In the genomic region with DNA sequence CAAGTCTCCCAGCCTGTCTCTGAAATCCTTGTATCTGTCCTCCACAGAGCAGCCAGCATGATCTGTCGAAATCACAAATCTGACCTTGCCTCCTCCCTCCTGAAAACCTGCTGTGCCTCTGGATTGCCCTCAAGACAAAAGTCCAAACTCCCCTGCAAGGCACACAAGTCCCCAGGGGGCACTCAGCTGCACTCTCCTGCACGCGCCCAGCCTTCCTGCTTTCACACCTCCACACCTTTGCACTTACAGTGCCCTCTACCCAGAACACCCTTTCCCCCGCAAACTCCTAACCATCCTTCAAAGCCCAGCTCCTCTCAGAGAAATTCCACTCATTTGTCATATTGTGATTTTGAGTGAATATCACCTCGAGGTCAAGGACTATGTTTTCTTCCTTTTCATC, we compare ENCODE assay signal across 12 cellular contexts.
"Had no signal": no experiment of that assay in that cellular context is flagged by ENCODE, and none has a peak within 500 bp of the region (broad histone marks: within the 10 kb centered on the region; RNA-seq: fewer than 3 reads in every experiment).

No MANE protein-coding gene starts in this region.

- H3K27ac ChIP-seq: esophagus muscularis mucosa had no signal

- H3K36me3 ChIP-seq: esophagus muscularis mucosa had no signal

- H3K4me1 ChIP-seq: esophagus muscularis mucosa had no signal

- DNase-seq: activated CD4-positive, alpha-beta T cell treated with anti-CD3 and anti-CD28 coated beads, Interleukin-2, amount 50 U/mL, for 4 hours; activated CD8-positive, alpha-beta memory T cell treated with anti-CD3 and anti-CD28 coated beads for 24 hours; activated CD8-positive, alpha-beta memory T cell treated with anti-CD3 and anti-CD28 coated beads, Interleukin-2, amount 50 U/mL, for 4 hours; activated naive CD4-positive, alpha-beta T cell; activated T-cell treated with anti-CD3 and anti-CD28 coated beads, Interleukin-2, amount 50 U/mL, for 24 hours; central memory CD4-positive, alpha-beta T cell; effector memory CD8-positive, alpha-beta T cell; stimulated activated CD4-positive, alpha-beta T cell treated with anti-CD3 and anti-CD28 coated beads, Interleukin-4, amount 100 ng/mL, for 1 hour; stimulated activated naive CD4-positive, alpha-beta T cell treated with Interleukin-2 at 50 U/mL for 16 hours; T1000 had no signal

- H3K4me3 ChIP-seq: esophagus muscularis mucosa had no signal

- H3K9me3 ChIP-seq: esophagus muscularis mucosa had no signal

- ATAC-seq: activated T-helper 17 cell treated with anti-CD3 and anti-CD28 coated beads, Interleukin-2, amount 50 U/mL, for 72 hours; effector memory CD8-positive, alpha-beta T cell had no signal
